Comparison of ENCODE assay signal across 12 cellular contexts in genomic region chr16:57166951-57167350, GRCh38. TPM values are rescaled to one million over a fixed set of nuclear protein-coding genes. Genes with fewer than 3 reads are reported as not detected.
DNase-seq lines count a peak whose midpoint lies in the region; ATAC-seq and TF ChIP-seq lines count a peak whose summit lies in the region.
"Had no signal": no experiment of that assay in that cellular context is flagged by ENCODE, and none has a peak within 500 bp of the region (broad histone marks: within the 10 kb centered on the region; RNA-seq: fewer than 3 reads in every experiment).

No MANE protein-coding gene starts in this region.

- H3K9me3 Mint-ChIP-seq in chondrocyte (ENCODE audit: low read depth): no peaks in the 10 kb centered on the region
- H3K9me3 Mint-ChIP-seq: T-helper 1 cell treated with Interleukin-12 subunit alpha and Interleukin-12 subunit beta and Interleukin-4 antibody, amounts not matched to agents 30 μg/mL and 1 μg/mL, for 36 hours had no signal

- H3K27ac ChIP-seq in temporal lobe (ENCODE audit: low read depth, low read length) (peak overlapping the region; percentile 74), WERI-Rb-1 (no peak overlapping the region)

- H3K4me3 ChIP-seq in WERI-Rb-1 (ENCODE audit: low read depth, low read length): no peak overlapping the region
- H3K4me3 ChIP-seq: body of pancreas, stomach had no signal

- no peak overlapping the region for H3K4me3 Mint-ChIP-seq in chondrocyte (ENCODE audit: unreplicated experiment)
- H3K4me3 Mint-ChIP-seq: T-helper 1 cell treated with Interleukin-12 subunit alpha and Interleukin-12 subunit beta and Interleukin-4 antibody, amounts not matched to agents 30 μg/mL and 1 μg/mL, for 36 hours had no signal

- DNase-seq in NCI-H2196 (lab: John Stamatoyannopoulos, UW; ENCODE audit: unreplicated experiment) (peak; percentile 12), NCI-H2196 treated with DMSO at 0.1 percent for 48 hours (lab: John Stamatoyannopoulos, UW; ENCODE audit: unreplicated experiment) (no peak), chondrocyte (ENCODE audit: low spot score) (no peak), kidney glomerular epithelial cell (lab: John Stamatoyannopoulos, UW) (peak; percentile 38), NCI-H1105 (lab: John Stamatoyannopoulos, UW) (no peak), WERI-Rb-1 (no peak)
- DNase-seq: glutamatergic neuron, stomach had no signal

- TF ChIP-seq CTCF in chondrocyte (IDR thresholded peaks at IDR 0.05): no peak
- TF ChIP-seq CTCF in WERI-Rb-1 (IDR thresholded peaks at IDR 0.05; ENCODE audit: low read depth, low read length): no peak

- peaks cover 24% of the 10 kb centered on the region for H3K4me1 Mint-ChIP-seq in chondrocyte (ENCODE audit: low read depth)

- peaks cover 21% of the 10 kb centered on the region for H3K36me3 Mint-ChIP-seq in chondrocyte (ENCODE audit: low read depth)

- no peaks in the 10 kb centered on the region for H3K9me3 ChIP-seq in WERI-Rb-1 (ENCODE audit: severe bottlenecking)
- H3K9me3 ChIP-seq: body of pancreas, stomach had no signal

- no peaks in the 10 kb centered on the region for H3K27me3 ChIP-seq in WERI-Rb-1 (ENCODE audit: insufficient read depth, low read depth, severe bottlenecking)
- H3K27me3 ChIP-seq: body of pancreas, stomach had no signal

- H3K36me3 ChIP-seq in WERI-Rb-1: peaks cover 51% of the 10 kb centered on the region

- peak overlapping the region; percentile 46 for H3K27ac Mint-ChIP-seq in chondrocyte (ENCODE audit: unreplicated experiment)
- H3K27ac Mint-ChIP-seq: T-helper 1 cell treated with Interleukin-12 subunit alpha and Interleukin-12 subunit beta and Interleukin-4 antibody, amounts not matched to agents 30 μg/mL and 1 μg/mL, for 36 hours had no signal

- no peak for ATAC-seq in GM18873 (IDR thresholded peaks at IDR 0.05; ENCODE audit: low FRiP score, unreplicated experiment)

- H3K27me3 Mint-ChIP-seq in chondrocyte (ENCODE audit: low read depth): no peaks in the 10 kb centered on the region

RNA-seq across cellular contexts. Expression of gene PSME3IP1, which starts 18.9 kb away (rescaled TPM):
- total RNA-seq in chondrocyte (51.3 to 65.5 TPM (median 56.8 TPM) in 3 replicates), temporal lobe (96.9 TPM)

RNA-seq across cellular contexts. Expression of gene RSPRY1, which starts 19.2 kb away (rescaled TPM):
- total RNA-seq in chondrocyte: 38.9 to 48.7 TPM (median 42.6 TPM) in 3 replicates
- 61.7 TPM for total RNA-seq in temporal lobe

Comparison
In these comparisons a context has a peak if more than half of its experiments do, and no peak if none do; other contexts are left out.
1. DNase-seq: peak in NCI-H2196 (single experiment) and kidney glomerular epithelial cell (single experiment); none in NCI-H2196 treated with DMSO at 0.1 percent for 48 hours (single experiment), chondrocyte (single experiment), NCI-H1105 (single experiment) and WERI-Rb-1 (single experiment).